Comparison of ENCODE assay signal across 11 cellular contexts in the genomic region with DNA sequence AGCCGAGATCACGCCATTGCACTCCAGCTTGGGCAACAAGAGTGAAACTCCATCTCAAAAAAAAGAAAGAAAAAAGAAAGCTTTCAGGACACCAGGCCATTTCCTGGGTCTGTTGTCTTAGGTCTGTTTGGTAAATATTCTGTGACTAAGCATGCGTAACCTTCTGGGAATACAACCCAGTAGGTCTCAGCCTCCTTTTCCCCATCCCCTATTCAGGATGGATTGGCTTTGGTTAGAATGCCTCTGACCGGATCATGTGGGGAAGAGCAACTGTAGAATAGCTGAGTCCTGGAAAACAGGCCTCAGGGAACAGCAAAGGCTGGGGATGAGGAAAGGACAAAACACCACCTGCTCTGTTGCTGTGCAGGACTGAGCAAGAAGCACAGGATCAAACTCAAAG. TPM values are rescaled to one million over a fixed set of nuclear protein-coding genes. Genes with fewer than 3 reads are reported as not detected.
DNase-seq lines count a peak whose midpoint lies in the region; ATAC-seq, FAIRE-seq and TF ChIP-seq lines count a peak whose summit lies in the region.
"Had no signal": no experiment of that assay in that cellular context is flagged by ENCODE, and none has a peak within 500 bp of the region (broad histone marks: within the 10 kb centered on the region; RNA-seq: fewer than 3 reads in every experiment).

No MANE protein-coding gene starts in this region.

- H3K36me3 Mint-ChIP-seq in activated naive CD4-positive, alpha-beta T cell treated with anti-CD3 and anti-CD28 coated beads, Interleukin-2, amount 50 U/mL, for 24 hours, result peaks cover under 1% of the 10 kb centered on the region
- peaks cover 12% of the 10 kb centered on the region for H3K36me3 Mint-ChIP-seq in activated T-helper 17 cell treated with anti-CD3 and anti-CD28 coated beads, Interleukin-2, amount 50 U/mL, for 72 hours (ENCODE audit: low read depth)

- H3K27me3 ChIP-seq in upper lobe of right lung, result no peaks in the 10 kb centered on the region
- no peaks in the 10 kb centered on the region for H3K27me3 ChIP-seq in colonic mucosa

- peaks cover 41% of the 10 kb centered on the region for H3K4me1 Mint-ChIP-seq in activated naive CD4-positive, alpha-beta T cell treated with anti-CD3 and anti-CD28 coated beads, Interleukin-2, amount 50 U/mL, for 24 hours
- H3K4me1 Mint-ChIP-seq in activated T-helper 17 cell treated with anti-CD3 and anti-CD28 coated beads, Interleukin-2, amount 50 U/mL, for 72 hours, result peaks cover 13% of the 10 kb centered on the region

- H3K4me3 Mint-ChIP-seq in activated naive CD4-positive, alpha-beta T cell treated with anti-CD3 and anti-CD28 coated beads, Interleukin-2, amount 50 U/mL, for 24 hours, result peak overlapping the region; percentile 30
- peak overlapping the region; percentile 87 for H3K4me3 Mint-ChIP-seq in activated T-helper 17 cell treated with anti-CD3 and anti-CD28 coated beads, Interleukin-2, amount 50 U/mL, for 72 hours

- H3K27ac ChIP-seq in upper lobe of right lung (peak overlapping the region; percentile 91), colonic mucosa (no peak overlapping the region)

- H3K9me3 ChIP-seq in upper lobe of right lung (no peaks in the 10 kb centered on the region), colonic mucosa (no peaks in the 10 kb centered on the region)

- no peaks in the 10 kb centered on the region for H3K9me3 Mint-ChIP-seq in activated naive CD4-positive, alpha-beta T cell treated with anti-CD3 and anti-CD28 coated beads, Interleukin-2, amount 50 U/mL, for 24 hours
- H3K9me3 Mint-ChIP-seq in activated T-helper 17 cell treated with anti-CD3 and anti-CD28 coated beads, Interleukin-2, amount 50 U/mL, for 72 hours, result no peaks in the 10 kb centered on the region

- no peak for FAIRE-seq in HTR-8/SVneo (lab: Jason Lieb, UNC)

- no peak overlapping the region for H3K9ac ChIP-seq in colonic mucosa (ENCODE audit: low read depth in 2 of 2, low read length in 2 of 2)

- peaks cover 12% of the 10 kb centered on the region for H3K4me1 ChIP-seq in upper lobe of right lung
- H3K4me1 ChIP-seq in colonic mucosa, result no peaks in the 10 kb centered on the region

- no peaks in the 10 kb centered on the region for H3K27me3 Mint-ChIP-seq in activated naive CD4-positive, alpha-beta T cell treated with anti-CD3 and anti-CD28 coated beads, Interleukin-2, amount 50 U/mL, for 24 hours
- no peaks in the 10 kb centered on the region for H3K27me3 Mint-ChIP-seq in activated T-helper 17 cell treated with anti-CD3 and anti-CD28 coated beads, Interleukin-2, amount 50 U/mL, for 72 hours

- intact Hi-C loops in upper lobe of right lung (cut with DNase I), result no loop called here
- intact Hi-C loops in colonic mucosa (cut with DNase I), result no loop called here

- H3K36me3 ChIP-seq in upper lobe of right lung, result no peaks in the 10 kb centered on the region
- no peaks in the 10 kb centered on the region for H3K36me3 ChIP-seq in colonic mucosa

- peak overlapping the region; percentile 76 for H3K27ac Mint-ChIP-seq in activated naive CD4-positive, alpha-beta T cell treated with anti-CD3 and anti-CD28 coated beads, Interleukin-2, amount 50 U/mL, for 24 hours
- peak overlapping the region; percentile 96 for H3K27ac Mint-ChIP-seq in activated T-helper 17 cell treated with anti-CD3 and anti-CD28 coated beads, Interleukin-2, amount 50 U/mL, for 72 hours

- no peak for DNase-seq in activated naive CD4-positive, alpha-beta T cell treated with anti-CD3 and anti-CD28 coated beads, Interleukin-2, amount 50 U/mL, for 16 hours
- peak; percentile 22 for DNase-seq in medulla oblongata (ENCODE audit: extremely low spot score)
- DNase-seq in upper lobe of right lung, result no peak
- no peak for DNase-seq in H4 (ENCODE audit: low spot score)
- DNase-seq in HTR-8/SVneo (ENCODE audit: insufficient read length, low spot score), result no peak
- no peak for DNase-seq in colonic mucosa
- DNase-seq: activated CD4-positive, CD25-positive, alpha-beta regulatory T cell treated with anti-CD3 and anti-CD28 coated beads, Interleukin-2, amount 50 U/mL, for 72 hours; central memory CD4-positive, alpha-beta T cell; NCI-H1048 had no signal

- no peak for ATAC-seq in activated T-helper 17 cell treated with anti-CD3 and anti-CD28 coated beads, Interleukin-2, amount 50 U/mL, for 72 hours (replicated peaks)
- ATAC-seq in upper lobe of right lung, result no peak

- H3K4me3 ChIP-seq in upper lobe of right lung (no peak overlapping the region), colonic mucosa (no peak overlapping the region)

- TF ChIP-seq CTCF in upper lobe of right lung (IDR thresholded peaks at IDR 0.05) (no peak), colonic mucosa (IDR thresholded peaks at IDR 0.05) (no peak)

RNA-seq across cellular contexts. Expression of a gene that starts 1.6 kb away (rescaled TPM):
- total RNA-seq in activated T-helper 17 cell treated with anti-CD3 and anti-CD28 coated beads, Interleukin-2, amount 50 U/mL, for 72 hours, result 10 to 100 TPM; 26.1 to 55.9 TPM
- total RNA-seq in upper lobe of right lung (21.6 TPM), colonic mucosa (10 to 100 TPM; 20.7 to 21.4 TPM)
- 23.2 and 25.2 TPM in 2 replicates for total RNA-seq in H4 (2014; rRNA removed; shearing (Covaris generic))
